In the genomic region with DNA sequence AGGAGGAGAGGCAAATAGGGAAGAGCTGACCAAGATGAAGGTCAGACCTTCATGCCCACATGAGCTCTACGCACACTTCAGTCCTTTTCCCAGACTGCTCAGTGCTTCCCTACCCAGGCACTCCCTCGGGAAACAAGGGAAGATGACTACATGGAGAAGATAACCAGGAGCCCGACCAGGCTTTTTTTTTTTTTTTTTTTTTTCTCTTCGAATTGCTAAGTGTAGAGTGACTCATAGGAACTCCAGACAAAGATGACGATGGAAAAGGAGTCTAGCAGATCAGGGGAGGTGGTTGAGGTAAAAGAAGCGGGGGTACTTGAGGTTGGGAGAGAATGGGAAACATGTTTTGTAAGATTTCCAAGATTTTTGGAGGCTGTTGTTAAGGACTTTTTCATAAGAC, we compare ENCODE assay signal across 14 cellular contexts.
A peak's percentile ranks its signal among the peaks of the same experiment; 100 is the strongest.
DNase-seq lines count a peak whose midpoint lies in the region; TF ChIP-seq lines count a peak whose summit lies in the region.
"Had no signal": no experiment of that assay in that cellular context is flagged by ENCODE, and none has a peak within 500 bp of the region (broad histone marks: within the 10 kb centered on the region; RNA-seq: fewer than 3 reads in every experiment).

No MANE protein-coding gene starts in this region.

- peaks cover 0 to 3% (median 0%) of the 10 kb centered on the region in 5 experiments for H3K9me3 Mint-ChIP-seq in brain

- H3K27ac Mint-ChIP-seq in brain = peak overlapping the region in 3 of 5 experiments; percentile 58 to 87 (median 73)

- no peaks in the 10 kb centered on the region for H3K9me3 ChIP-seq in stomach

- intact Hi-C loops in stomach (cut with DNase I; ENCODE audit: low total_unique reads) = no loop called here

- no peak for TF ChIP-seq CTCF in brain (conservative IDR thresholded peaks at IDR 0.05)
- TF ChIP-seq CTCF in stomach (IDR thresholded peaks at IDR 0.05) = no peak
- TF ChIP-seq CTCF in GM13977 (IDR thresholded peaks at IDR 0.05; ENCODE audit: extremely low read depth, insufficient read depth, missing control alignments) = no peak

- H3K4me3 ChIP-seq in stomach = no peak overlapping the region

- H3K36me3 ChIP-seq in stomach = no peaks in the 10 kb centered on the region

- peak; percentile 72 for DNase-seq in HCEC 1CT
- peak; percentile 91 for DNase-seq in iris pigment epithelial cell (ENCODE audit: low read depth)
- no peak for DNase-seq in stomach
- no peak for DNase-seq in GM13977 (ENCODE audit: low spot score)
- no peak for DNase-seq in ecto neural progenitor cell (ENCODE audit: low spot score)
- DNase-seq in GOT3 (lab: John Stamatoyannopoulos, UW) = no peak
- DNase-seq in central memory CD4-positive, alpha-beta T cell = no peak
- DNase-seq: activated CD8-positive, alpha-beta memory T cell treated with anti-CD3 and anti-CD28 coated beads, Interleukin-2, amount 50 U/mL, for 4 hours; cortex of kidney; NCI-H510A; stimulated activated CD4-positive, alpha-beta T cell treated with anti-CD3 and anti-CD28 coated beads, Interleukin-15, amount 100 ng/mL, for 24 hours; substantia nigra; T-helper 1 cell had no signal

- H3K4me3 Mint-ChIP-seq in brain = no peak overlapping the region

- H3K4me1 ChIP-seq in stomach = no peaks in the 10 kb centered on the region

- H3K27ac ChIP-seq in stomach = peak overlapping the region in 3 of 5 donors; percentile 5 to 36 (median 17)

- WGBS in stomach, 5 donors = 66 to 86% (median 78%) methylated on average over 6 of the region's 6 CpGs

- peaks cover 36% of the 10 kb centered on the region for H3K4me1 Mint-ChIP-seq in brain

- in situ Hi-C loops in GM13977 (cut with MboI; ENCODE audit: low pct_unique_long_range_greater_than_20kb, low sequenced_read_pairs, unreplicated experiment) = no loop called here

- no peaks in the 10 kb centered on the region for H3K36me3 Mint-ChIP-seq in brain

- TF ChIP-seq POLR2A in stomach (IDR thresholded peaks at IDR 0.05) = no peak

- H3K27me3 Mint-ChIP-seq in brain = peaks cover 6% of the 10 kb centered on the region

- no peak for TF ChIP-seq EP300 in stomach (IDR thresholded peaks at IDR 0.05)

- no peaks in the 10 kb centered on the region for H3K27me3 ChIP-seq in stomach

Comparison
In these comparisons a context has a peak if more than half of its experiments do, and no peak if none do; other contexts are left out.
1. DNase-seq: peak in HCEC 1CT (single experiment) and iris pigment epithelial cell (single experiment); none in stomach (single experiment), GM13977 (single experiment), ecto neural progenitor cell (single experiment), GOT3 (single experiment) and central memory CD4-positive, alpha-beta T cell (single experiment).